10 cellular contexts compared by ENCODE assay signal in the genomic region with DNA sequence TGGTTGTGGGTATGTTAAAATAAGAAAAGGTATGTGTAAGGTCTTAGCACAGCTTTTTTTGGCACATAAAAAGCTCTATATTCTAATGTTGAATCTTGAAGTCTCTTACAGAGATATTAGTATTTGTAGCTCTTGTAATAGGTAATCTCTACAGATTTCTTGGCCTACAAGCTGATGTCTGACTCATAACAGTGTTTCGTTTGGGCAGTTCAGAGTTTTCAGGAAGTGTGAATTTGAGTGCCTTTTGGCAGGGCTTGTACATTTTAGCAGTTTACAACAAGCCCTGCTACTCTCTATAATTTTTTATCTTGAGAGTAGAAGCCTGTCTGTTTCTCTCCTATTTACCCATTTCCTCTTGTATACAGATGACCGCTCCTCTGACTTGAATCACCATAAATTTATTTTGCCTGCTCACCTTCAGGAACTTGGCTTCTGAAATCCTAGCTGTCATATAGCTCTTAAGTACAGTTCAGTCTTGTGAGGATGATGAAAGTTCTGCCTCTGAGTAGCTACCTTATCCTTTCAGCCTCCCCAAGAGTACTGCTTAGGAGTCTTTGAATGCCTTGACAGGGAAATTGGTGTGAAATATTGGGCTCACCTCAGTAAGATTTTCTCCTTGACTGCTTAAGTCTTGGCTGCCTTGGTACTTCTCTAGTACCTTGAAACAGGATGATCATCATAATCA.
A peak's percentile ranks its signal among the peaks of the same experiment; 100 is the strongest.
DNase-seq lines count a peak whose midpoint lies in the region; ATAC-seq and FAIRE-seq lines count a peak whose summit lies in the region.
"Had no signal": no experiment of that assay in that cellular context is flagged by ENCODE, and none has a peak within 500 bp of the region (broad histone marks: within the 10 kb centered on the region; RNA-seq: fewer than 3 reads in every experiment).

No MANE protein-coding gene starts in this region.

- ATAC-seq in GM18861 (IDR thresholded peaks at IDR 0.05; ENCODE audit: unreplicated experiment), result peak; percentile 100
- peak; percentile 97 for ATAC-seq in HG02623 (IDR thresholded peaks at IDR 0.05; ENCODE audit: unreplicated experiment)

- no peak for FAIRE-seq in RCC 7860 (lab: Jason Lieb, UNC)
- FAIRE-seq: G401.6 had no signal

- peak; percentile 1 to 28 for DNase-seq in NCI-H446 (lab: John Stamatoyannopoulos, UW)
- DNase-seq in kidney tubule cell (ENCODE audit: low spot score), result peak; percentile 66
- no peak for DNase-seq in AG08395 (ENCODE audit: low spot score)
- DNase-seq in iPS-NIHi11 (ENCODE audit: low spot score), result no peak
- no peak for DNase-seq in DMS153 treated with DMSO at 0.1 percent for 48 hours (lab: John Stamatoyannopoulos, UW; ENCODE audit: unreplicated experiment)
- no peak for DNase-seq in RCC 7860 (ENCODE audit: low spot score)
- DNase-seq: NCI-H1436 treated with DMSO at 0.1 percent for 48 hours had no signal

Comparison
In these comparisons a context has a peak if more than half of its experiments do, and no peak if none do; other contexts are left out.
1. DNase-seq: peak in NCI-H446 (2 of 2) and kidney tubule cell (single experiment); none in AG08395 (single experiment), iPS-NIHi11 (single experiment), DMS153 treated with DMSO at 0.1 percent for 48 hours (single experiment) and RCC 7860 (single experiment).